Comparison of ENCODE assay signal across 1 cellular context in genomic region chr3:186605561-186606545, GRCh38.
A peak's percentile ranks its signal among the peaks of the same experiment; 100 is the strongest.
TF ChIP-seq lines count a peak whose summit lies in the region.

No MANE protein-coding gene starts in this region.

TF ChIP-seq in HepG2, 621 proteins besides CTCF, POLR2A, EP300 and RAD21 (continues in another document):
- TF ChIP-seq ZNF33A (CRISPR knock-in tag; IDR thresholded peaks at IDR 0.05; ENCODE audit: borderline replicate concordance) (0 out of 2 replicates have a peak, but pooled peaks have one; percentile 80), ZFP91 (CRISPR knock-in tag; IDR thresholded peaks at IDR 0.05; ENCODE audit: borderline replicate concordance) (peak; percentile 34; the same call in 1 of the 2 replicates), ARID5B (CRISPR knock-in tag; IDR thresholded peaks at IDR 0.05) (peak; percentile 96), ZSCAN9 (CRISPR knock-in tag; IDR thresholded peaks at IDR 0.05; ENCODE audit: borderline replicate concordance) (peak; percentile 56; the same call in 1 of the 2 replicates), ZKSCAN8 (CRISPR knock-in tag; IDR thresholded peaks at IDR 0.05; ENCODE audit: borderline replicate concordance) (peak; percentile 37; the same call in 1 of the 2 replicates), CREB3 (CRISPR knock-in tag; IDR thresholded peaks at IDR 0.05) (no peak), THRA (CRISPR knock-in tag; IDR thresholded peaks at IDR 0.05; ENCODE audit: borderline replicate concordance) (peak; percentile 86; the same call in 1 of the 2 replicates), FOXA3 (CRISPR knock-in tag; IDR thresholded peaks at IDR 0.05) (peak; percentile 99), JUND (CRISPR knock-in tag; IDR thresholded peaks at IDR 0.05) (peak; percentile 97), ZFP41 (CRISPR knock-in tag; IDR thresholded peaks at IDR 0.05; ENCODE audit: borderline replicate concordance) (no peak), TFDP1 (CRISPR knock-in tag; IDR thresholded peaks at IDR 0.05; ENCODE audit: borderline replicate concordance) (no peak), NFIB (CRISPR knock-in tag; IDR thresholded peaks at IDR 0.05; ENCODE audit: borderline replicate concordance) (no peak), SMAD1 (CRISPR knock-in tag; IDR thresholded peaks at IDR 0.05; ENCODE audit: borderline replicate concordance, low read depth) (no peak), ZNF431 (CRISPR knock-in tag; IDR thresholded peaks at IDR 0.05; ENCODE audit: borderline replicate concordance, low read depth) (no peak), MED8 (CRISPR knock-in tag; IDR thresholded peaks at IDR 0.05; ENCODE audit: insufficient replicate concordance) (peak; percentile 89), HNRNPUL1 (IDR thresholded peaks at IDR 0.05; ENCODE audit: low read depth, low read length) (peak; percentile 93), THYN1 (CRISPR knock-in tag; IDR thresholded peaks at IDR 0.05; ENCODE audit: borderline replicate concordance, low read depth) (no peak), MAFK (conservative IDR thresholded peaks at IDR 0.05 in 1 of 2, IDR thresholded peaks at IDR 0.05 in 1 of 2; ENCODE audit: low read length in 2 of 2) (no peak), HNRNPL (IDR thresholded peaks at IDR 0.05; ENCODE audit: low read depth, low read length) (no peak), FLYWCH1 (CRISPR knock-in tag; IDR thresholded peaks at IDR 0.05) (no peak), ZSCAN5A (CRISPR knock-in tag; IDR thresholded peaks at IDR 0.05; ENCODE audit: borderline replicate concordance) (peak; percentile 57; the same call in 1 of the 2 replicates), HOXD1 (CRISPR knock-in tag; IDR thresholded peaks at IDR 0.05) (peak; percentile 95), ZBTB21 (CRISPR knock-in tag; IDR thresholded peaks at IDR 0.05) (no peak), ZNF839 (CRISPR knock-in tag; IDR thresholded peaks at IDR 0.05; ENCODE audit: borderline replicate concordance) (no peak), ZNF710 (CRISPR knock-in tag; IDR thresholded peaks at IDR 0.05; ENCODE audit: borderline replicate concordance) (peak; percentile 36; the same call in 1 of the 2 replicates), ZNF230 (CRISPR knock-in tag; IDR thresholded peaks at IDR 0.05) (no peak), NKX3-1 (CRISPR knock-in tag; IDR thresholded peaks at IDR 0.05) (no peak), ZNF317 (CRISPR knock-in tag; IDR thresholded peaks at IDR 0.05) (peak; percentile 92), ZKSCAN5 (CRISPR knock-in tag; IDR thresholded peaks at IDR 0.05) (no peak), ZNF570 (CRISPR knock-in tag; IDR thresholded peaks at IDR 0.05; ENCODE audit: borderline replicate concordance) (no peak), PRDM10 (CRISPR knock-in tag; IDR thresholded peaks at IDR 0.05; ENCODE audit: low read depth) (0 out of 2 replicates have a peak, but pooled peaks have one; percentile 39), FOXK2 (IDR thresholded peaks at IDR 0.05) (0 out of 2 replicates have a peak, but pooled peaks have one; percentile 53), ZNF296 (CRISPR knock-in tag; conservative IDR thresholded peaks at IDR 0.05) (no peak), ZNF34 (CRISPR knock-in tag; IDR thresholded peaks at IDR 0.05; ENCODE audit: borderline replicate concordance) (no peak), ARNTL (CRISPR knock-in tag; IDR thresholded peaks at IDR 0.05) (no peak), SOX6 (IDR thresholded peaks at IDR 0.05) (no peak), SOX6 (CRISPR knock-in tag; IDR thresholded peaks at IDR 0.05) (peak; percentile 87), PATZ1 (CRISPR knock-in tag; IDR thresholded peaks at IDR 0.05) (0 out of 2 replicates have a peak, but pooled peaks have one; percentile 23), TCF7L2 (IDR thresholded peaks at IDR 0.05; ENCODE audit: low read depth, low read length) (peak; percentile 69), XBP1 (CRISPR knock-in tag; IDR thresholded peaks at IDR 0.05) (no peak)
